In the genomic region with DNA sequence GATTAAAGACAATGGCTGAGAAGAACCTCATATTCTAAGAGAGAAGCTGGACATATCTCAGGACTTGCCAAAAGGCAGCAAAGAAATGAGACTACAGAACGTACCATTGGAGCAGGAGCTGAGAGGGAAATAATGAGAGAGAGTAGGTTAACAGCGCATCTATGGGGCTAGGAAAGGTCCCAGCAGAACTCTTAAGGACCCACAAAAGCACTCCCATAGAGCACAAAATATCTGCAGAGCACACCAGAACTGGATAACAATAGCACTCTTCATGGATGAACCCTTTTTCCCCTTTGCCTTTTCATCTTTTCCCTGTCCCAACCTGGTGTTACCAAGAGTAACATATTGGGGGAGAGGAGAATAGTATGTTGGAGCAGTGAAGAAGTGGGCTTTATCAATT, we compare ENCODE assay signal across 29 cellular contexts.
"Had no signal": no experiment of that assay in that cellular context is flagged by ENCODE, and none has a peak within 500 bp of the region (broad histone marks: within the 10 kb centered on the region; RNA-seq: fewer than 3 reads in every experiment).

No MANE protein-coding gene starts in this region.

- H3K27me3 ChIP-seq: colonic mucosa, dorsolateral prefrontal cortex, esophagus muscularis mucosa, esophagus squamous epithelium, foreskin keratinocyte, gastrocnemius medialis, gastroesophageal sphincter, heart left ventricle, heart right ventricle had no signal

- H3K4me3 Mint-ChIP-seq: dendritic cell treated with granulocyte-macrophage colony-stimulating factor and Interleukin-4, amounts not matched to agents 40 ng/mL and 50 ng/mL, for 4 days; effector memory CD8-positive, alpha-beta T cell; endodermal cell had no signal

- H3K4me1 Mint-ChIP-seq: endodermal cell had no signal

- ATAC-seq: effector memory CD8-positive, alpha-beta T cell; esophagus mucosa; foreskin keratinocyte; gastrocnemius medialis; gastroesophageal sphincter; heart left ventricle; heart right ventricle had no signal

- H3K27me3 Mint-ChIP-seq: dendritic cell treated with granulocyte-macrophage colony-stimulating factor and Interleukin-4, amounts not matched to agents 40 ng/mL and 50 ng/mL, for 4 days; effector memory CD8-positive, alpha-beta T cell had no signal

- H3K27ac ChIP-seq: colonic mucosa, coronary artery, dorsolateral prefrontal cortex, epithelial cell of prostate, esophagus muscularis mucosa, esophagus squamous epithelium, foreskin keratinocyte, gastrocnemius medialis, gastroesophageal sphincter, heart left ventricle, heart right ventricle had no signal

- H3K9me3 Mint-ChIP-seq: effector memory CD8-positive, alpha-beta T cell; endodermal cell had no signal

- H3K9me3 ChIP-seq: colonic mucosa, esophagus muscularis mucosa, esophagus squamous epithelium, gastrocnemius medialis, gastroesophageal sphincter, heart left ventricle, heart right ventricle had no signal

- H3K4me1 ChIP-seq: colonic mucosa, esophagus muscularis mucosa, esophagus squamous epithelium, foreskin keratinocyte, gastrocnemius medialis, gastroesophageal sphincter, heart left ventricle, heart right ventricle had no signal

- H3K27ac Mint-ChIP-seq: dendritic cell treated with granulocyte-macrophage colony-stimulating factor and Interleukin-4, amounts not matched to agents 40 ng/mL and 50 ng/mL, for 4 days; effector memory CD8-positive, alpha-beta T cell; endodermal cell had no signal

- H3K36me3 ChIP-seq: colonic mucosa, esophagus muscularis mucosa, esophagus squamous epithelium, gastrocnemius medialis, gastroesophageal sphincter, heart left ventricle, heart right ventricle had no signal

- FAIRE-seq: colon, endometrium, endothelial cell of umbilical vein, frontal cortex had no signal

- H3K4me3 ChIP-seq: colonic mucosa, coronary artery, dorsolateral prefrontal cortex, esophagus muscularis mucosa, esophagus squamous epithelium, gastrocnemius medialis, gastroesophageal sphincter, heart left ventricle, heart right ventricle had no signal

- DNase-seq: colonic mucosa; cortex of kidney; dermis blood vessel endothelial cell; dorsolateral prefrontal cortex; effector CD4-positive, alpha-beta T cell; effector CD8-positive, alpha-beta T cell; effector memory CD4-positive, alpha-beta T cell; effector memory CD8-positive, alpha-beta T cell; endodermal cell; erythroblast; esophagus squamous epithelium; foreskin fibroblast; foreskin keratinocyte; foreskin melanocyte; gastrocnemius medialis; glutamatergic neuron; head of caudate nucleus; heart left ventricle; heart right ventricle had no signal
